8 cellular contexts compared by ENCODE assay signal in the genomic region with DNA sequence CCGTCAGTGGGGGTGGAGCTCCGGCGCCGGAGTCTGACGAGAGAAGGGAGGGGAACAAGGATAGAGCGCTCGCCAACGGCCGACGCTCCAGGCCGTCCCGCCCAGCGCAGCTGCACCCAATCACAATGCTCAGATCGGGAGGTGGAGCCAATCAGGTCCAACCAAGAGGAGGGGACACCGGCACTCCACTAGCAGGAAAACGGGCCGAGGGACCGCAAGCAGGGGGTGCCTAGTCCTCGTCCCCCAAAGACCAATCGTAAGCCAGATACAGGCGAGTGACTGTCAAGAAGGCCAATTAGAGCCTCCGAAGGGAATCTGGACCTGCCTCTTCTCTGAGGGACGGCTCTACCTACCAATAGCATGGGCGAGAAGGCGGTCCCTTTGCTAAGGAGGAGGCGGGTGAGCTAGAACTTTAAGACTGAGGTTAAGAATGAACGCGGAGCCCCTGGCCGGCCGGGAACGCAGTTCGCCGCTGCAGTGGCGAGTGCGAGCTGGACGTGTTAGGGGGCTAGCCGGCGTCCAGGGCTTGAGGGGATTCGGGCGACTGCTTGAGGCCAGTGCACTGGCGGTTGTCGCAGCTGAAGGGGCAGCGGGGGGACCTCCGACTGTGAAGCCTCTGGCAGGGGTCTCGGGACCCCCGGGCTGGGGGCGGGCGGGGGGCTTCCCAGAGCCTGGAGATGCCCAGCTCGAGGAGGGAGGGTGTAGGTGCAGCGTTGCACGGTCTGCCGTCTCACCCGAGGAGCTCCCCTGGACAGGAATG. TPM values are rescaled to one million over a fixed set of nuclear protein-coding genes. Genes with fewer than 3 reads are reported as not detected.
DNase-seq lines count a peak whose midpoint lies in the region; ATAC-seq and TF ChIP-seq lines count a peak whose summit lies in the region.

TSS of gene FBXO24 (plus strand) at position 63 of the 760 bp plus-strand sequence. CDS start at position 361, 298 bp downstream.

- H3K4me1 Mint-ChIP-seq in activated T-cell treated with anti-CD3 and anti-CD28 coated beads, Interleukin-2, amount 50 U/mL, for 72 hours (ENCODE audit: low read depth): peaks cover 29% of the 10 kb centered on the region

- peak within 1 kb of the TSS; percentile 72; the same call in 1 of the 2 replicates for H3K9ac ChIP-seq in KMS-11
- peak within 1 kb of the TSS; percentile 65 for H3K9ac ChIP-seq in muscle layer of colon (ENCODE audit: low read length)

- H3K9me3 Mint-ChIP-seq in activated T-cell treated with anti-CD3 and anti-CD28 coated beads, Interleukin-2, amount 50 U/mL, for 72 hours: no peaks in the 10 kb centered on the region

- 0% methylated on average over 13 of the region's 53 CpGs for WGBS in esophagus muscularis mucosa

- no peaks in the 10 kb centered on the region for H4K20me1 ChIP-seq in KMS-11 (ENCODE audit: insufficient read depth)

- H3K9me3 ChIP-seq in Panc1 (ENCODE audit: control insufficient read depth, insufficient read depth, low read depth, low read length): no peaks in the 10 kb centered on the region
- H3K9me3 ChIP-seq in esophagus muscularis mucosa: no peaks in the 10 kb centered on the region
- H3K9me3 ChIP-seq in muscle layer of colon (ENCODE audit: low read length): no peaks in the 10 kb centered on the region

- peaks cover 31% of the 10 kb centered on the region for H3K27me3 ChIP-seq in KMS-11 (ENCODE audit: insufficient read depth, low read depth)
- no peaks in the 10 kb centered on the region for H3K27me3 ChIP-seq in Panc1 (ENCODE audit: control insufficient read depth, insufficient read depth, low read length)
- H3K27me3 ChIP-seq in esophagus muscularis mucosa: peaks cover 0 to 14% (median 0%) of the 10 kb centered on the region in 4 donors
- peaks cover 5 to 7% of the 10 kb centered on the region in 2 donors for H3K27me3 ChIP-seq in muscle layer of colon (ENCODE audit: control insufficient read depth in 1 of 2, insufficient read depth in 2 of 2, low read length in 2 of 2)

- peak within 1 kb of the TSS; percentile 80 for H3K4me2 ChIP-seq in KMS-11

- H3K36me3 ChIP-seq in KMS-11 (ENCODE audit: insufficient read depth) (no peaks in the 10 kb centered on the region), Panc1 (ENCODE audit: control insufficient read depth, insufficient read depth, low read length) (peaks cover 6% of the 10 kb centered on the region; the same call in 1 of the 2 replicates), esophagus muscularis mucosa (peaks cover 9 to 17% (median 13%) of the 10 kb centered on the region in 4 donors), muscle layer of colon (ENCODE audit: insufficient read depth, low read length) (peaks cover 9% of the 10 kb centered on the region)

- no TSS peak for BruUV-seq in Panc1 (replicated peaks; lab: Mats Ljungman, UMichigan)

- TF ChIP-seq EP300 in esophagus muscularis mucosa (IDR thresholded peaks at IDR 0.05): no peak

- H3K4me1 ChIP-seq in KMS-11 (ENCODE audit: low read depth, poor library complexity, severe bottlenecking) (peaks cover 12% of the 10 kb centered on the region), Panc1 (ENCODE audit: control insufficient read depth, insufficient read depth, low read length) (peaks cover 12% of the 10 kb centered on the region), esophagus muscularis mucosa (peaks cover 36 to 63% (median 49%) of the 10 kb centered on the region in 4 donors), muscle layer of colon (ENCODE audit: insufficient read depth, low read length) (peaks cover 23% of the 10 kb centered on the region)

- TF ChIP-seq CTCF in KMS-11 (conservative IDR thresholded peaks at IDR 0.05; ENCODE audit: low read depth, low read length) (no peak), Panc1 (IDR thresholded peaks at IDR 0.05) (no peak), esophagus muscularis mucosa (IDR thresholded peaks at IDR 0.05) (no peak)

- DNase-seq in DMS79 treated with DMSO at 0.1 percent for 48 hours (lab: John Stamatoyannopoulos, UW) (peak; percentile 100), Panc1 (ENCODE audit: low read depth, low spot score) (peak; percentile 100), esophagus muscularis mucosa (ENCODE audit: extremely low spot score) (peak; percentile 100)
- DNase-seq in activated T-cell treated with anti-CD3 and anti-CD28 coated beads, Interleukin-2, amount 50 U/mL, for 72 hours: peak; percentile 99 to 100
- peak; percentile 98 for DNase-seq in stimulated activated CD8-positive, alpha-beta memory T cell treated with anti-CD3 and anti-CD28 coated beads, Interleukin-7, amount 100 ng/mL, for 1 hour (ENCODE audit: low read depth in 2 of 2)

- H3K36me3 Mint-ChIP-seq in activated T-cell treated with anti-CD3 and anti-CD28 coated beads, Interleukin-2, amount 50 U/mL, for 72 hours (ENCODE audit: insufficient read depth in 2 of 2): no peaks in the 10 kb centered on the region

- POLR2A ChIA-PET in Panc1 (lab: Charles Lee): interaction anchor here (0.6 kb wide), 2 partner anchors 12 to 303 kb away, joined by 7 read pairs; no protein-coding TSS in a partner anchor

- peaks cover 4% of the 10 kb centered on the region; the same call in 1 of the 2 replicates for H3K79me2 ChIP-seq in KMS-11 (ENCODE audit: insufficient read depth, low read depth)

- H2AFZ ChIP-seq in KMS-11 (ENCODE audit: low read depth): peak within 1 kb of the TSS; percentile 79

- peak within 1 kb of the TSS; percentile 93 to 95 for H3K4me3 Mint-ChIP-seq in activated T-cell treated with anti-CD3 and anti-CD28 coated beads, Interleukin-2, amount 50 U/mL, for 72 hours

- H3K27ac ChIP-seq in KMS-11 (peak within 1 kb of the TSS; percentile 64), Panc1 (ENCODE audit: low read length) (peak within 1 kb of the TSS; percentile 86), esophagus muscularis mucosa (replicated peaks in 1 of 4) (peak within 1 kb of the TSS; percentile 90 to 96 (median 94)), muscle layer of colon (ENCODE audit: low read depth, low read length) (peak within 1 kb of the TSS; percentile 86)

- in situ Hi-C loops in Panc1 (cut with HindIII; ENCODE audit: low pct_unique_long_range_greater_than_20kb, low sequenced_read_pairs): no loop called here

- TF ChIP-seq POLR2A in esophagus muscularis mucosa (IDR thresholded peaks at IDR 0.05; ENCODE audit: low read depth): no peak

- H3K27me3 Mint-ChIP-seq in activated T-cell treated with anti-CD3 and anti-CD28 coated beads, Interleukin-2, amount 50 U/mL, for 72 hours (ENCODE audit: low read depth): no peaks in the 10 kb centered on the region

- intact Hi-C loops in Panc1 (cut with micrococcal nuclease; ENCODE audit: unreplicated experiment): no loop called here
- intact Hi-C loops in esophagus muscularis mucosa (cut with DNase I): loop anchor here (2.0 kb wide), 1 partner anchor 16 kb away; the partner anchor contains the start of gene PCOLCE

- peak within 1 kb of the TSS; percentile 89 for H3K27ac Mint-ChIP-seq in activated T-cell treated with anti-CD3 and anti-CD28 coated beads, Interleukin-2, amount 50 U/mL, for 72 hours

- CTCF ChIA-PET in Panc1 (lab: Charles Lee): interaction anchor here (0.5 to 1.1 kb wide), 6 partner anchors 17 to 266 kb away, joined by 3 to 8 read pairs (median 3); partner anchors contain the start of gene SLC12A9

- no peak within 1 kb of the TSS for H3K4me3 ChIP-seq in KMS-11 (IDR thresholded peaks at IDR 0.05; ENCODE audit: insufficient read depth, low read depth, low read length)
- peak within 1 kb of the TSS; percentile 89 to 93 for H3K4me3 ChIP-seq in Panc1 (ENCODE audit: low read depth in 2 of 2, low read length in 2 of 2)
- H3K4me3 ChIP-seq in esophagus muscularis mucosa: peak within 1 kb of the TSS; percentile 87 to 100 (median 94)
- peak within 1 kb of the TSS; percentile 85 to 89 for H3K4me3 ChIP-seq in muscle layer of colon (ENCODE audit: low read depth in 1 of 2, low read length in 2 of 2)

- ATAC-seq in GM21786 (IDR thresholded peaks at IDR 0.05; ENCODE audit: unreplicated experiment) (peak; percentile 86), Panc1 (peak; percentile 95)
- peak; percentile 88 for ATAC-seq in activated T-cell treated with anti-CD3 and anti-CD28 coated beads, Interleukin-2, amount 50 U/mL, for 72 hours (replicated peaks in 1 of 2)

RNA-seq across cellular contexts. Expression of gene FBXO24, which starts in this region (rescaled TPM):
- total RNA-seq in Panc1 (2021; ENCODE audit: unreplicated experiment) (0.59 TPM), esophagus muscularis mucosa (under 1 TPM; 0.13 to 0.83 (median 0.48) TPM)
- 1.2 TPM for polyA plus RNA-seq in Panc1 (2012; ENCODE audit: insufficient read length)
- 1 to 10 TPM; 2.1 to 3.6 TPM for total RNA-seq in activated T-cell treated with anti-CD3 and anti-CD28 coated beads, Interleukin-2, amount 50 U/mL, for 72 hours

Comparison
In these comparisons a context has a peak if more than half of its experiments do, and no peak if none do; other contexts are left out.
1. Peak in DNase-seq, H3K4me3 ChIP-seq and H3K27ac ChIP-seq in esophagus muscularis mucosa; RNA of the gene not detected or under 1 TPM.